ENCODE assay signal across 8 cellular contexts in the genomic region with DNA sequence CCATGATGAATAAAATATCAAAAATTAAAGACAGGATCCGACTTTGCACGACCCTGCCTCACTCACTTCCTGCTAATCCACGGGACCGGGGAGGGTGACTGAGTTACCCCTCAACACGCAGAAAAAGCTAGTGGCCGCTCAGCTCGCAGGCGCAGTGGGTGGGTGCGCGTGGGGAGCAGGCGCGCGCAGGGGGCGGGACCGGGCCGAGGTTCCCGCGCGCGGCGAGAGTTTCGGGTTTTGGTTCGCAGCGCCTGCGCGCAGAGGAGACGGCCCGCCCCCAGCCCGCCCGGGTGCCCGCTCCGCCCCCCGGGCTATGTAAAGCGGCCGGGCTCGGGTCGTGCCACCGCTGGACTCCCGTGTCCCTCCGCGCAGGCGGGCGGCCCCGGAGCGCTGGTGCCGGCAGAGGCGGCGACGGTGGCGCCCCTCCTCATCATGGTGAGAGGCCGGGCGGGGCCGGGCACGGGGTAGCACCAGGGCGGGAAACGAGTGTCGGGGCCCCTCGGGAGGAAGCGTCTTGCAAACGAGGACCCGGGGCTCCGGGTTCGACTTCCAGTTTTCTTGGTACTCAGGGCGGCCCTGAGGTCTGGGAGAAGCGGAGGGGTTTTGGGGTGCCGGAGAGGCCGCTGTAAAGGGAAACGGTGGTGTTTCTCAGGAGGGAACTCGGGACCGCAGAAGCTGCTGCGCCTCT. TPM values are rescaled to one million over a fixed set of nuclear protein-coding genes. Genes with fewer than 3 reads are reported as not detected.
A peak's percentile ranks its signal among the peaks of the same experiment; 100 is the strongest.
DNase-seq lines count a peak whose midpoint lies in the region; ATAC-seq, FAIRE-seq and TF ChIP-seq lines count a peak whose summit lies in the region.

A gene (plus strand): TSS at position 343 of the 688 bp plus-strand sequence. CDS start 90 bp downstream, at position 433.

- FAIRE-seq in H1 (lab: Jason Lieb, UNC): no peak

- H4K91ac ChIP-seq in H1 (replicated peaks; ENCODE audit: insufficient read length, low read length): peak within 1 kb of the TSS; percentile 45

- POLR2A ChIA-PET in H1 (lab: Charles Lee; ENCODE audit: partially characterized antibody): interaction anchor here (0.6 to 6.3 kb wide), 24 partner anchors 9 to 707 kb away, joined by 3 to 67 read pairs (median 4); a partner anchor contains a TSS

- H2AK5ac ChIP-seq in H1 (ENCODE audit: low read depth, low read length) (0 out of 2 replicates have a peak within 1 kb of the TSS, but pooled peaks have one; percentile 58), mesendoderm (ENCODE audit: low read length) (no peak within 1 kb of the TSS)

- H3K27ac ChIP-seq in H1 (ENCODE audit: low read depth, low read length) (peak within 1 kb of the TSS; percentile 65), mesendoderm (ENCODE audit: low read depth, low read length) (peak within 1 kb of the TSS; percentile 50)

- H2BK5ac ChIP-seq in H1 (ENCODE audit: low read depth, low read length): no peak within 1 kb of the TSS
- no peak within 1 kb of the TSS for H2BK5ac ChIP-seq in mesendoderm (ENCODE audit: low read length)

- ATAC-seq in GM19455 (IDR thresholded peaks at IDR 0.05; ENCODE audit: unreplicated experiment): peak; percentile 65

- peak; percentile 49 to 53; a peak in 2 of 3 replicates for TF ChIP-seq POLR2A in H1 (IDR thresholded peaks at IDR 0.05; ENCODE audit: control extremely low read depth in 1 of 2, low read depth in 2 of 2, low read length in 2 of 2)

- H3K56ac ChIP-seq in H1 (replicated peaks; ENCODE audit: insufficient read length, low read depth, low read length): peak within 1 kb of the TSS; percentile 60
- peak within 1 kb of the TSS; percentile 92 for H3K56ac ChIP-seq in mesendoderm (ENCODE audit: low read length)

- CTCF ChIA-PET in H1 (lab: Charles Lee; ENCODE audit: partially characterized antibody): interaction anchor here (0.8 to 11.6 kb wide), 13 partner anchors 8 to 165 kb away, joined by 3 to 205 read pairs (median 3); a partner anchor contains a TSS

- no peak for TF ChIP-seq RAD21 in H1 (IDR thresholded peaks at IDR 0.05 in 1 of 2, conservative IDR thresholded peaks at IDR 0.05 in 1 of 2; ENCODE audit: low read depth in 2 of 2, low read length in 2 of 2)

- peak within 1 kb of the TSS; percentile 93 for H4K8ac ChIP-seq in H1 (ENCODE audit: extremely low read depth, insufficient read depth, low read length)
- peak within 1 kb of the TSS; percentile 96 for H4K8ac ChIP-seq in mesendoderm (ENCODE audit: low read depth, low read length)

- no peak within 1 kb of the TSS for H3K14ac ChIP-seq in H1 (ENCODE audit: insufficient read length)

- TF ChIP-seq CTCF in H1 (IDR thresholded peaks at IDR 0.05; ENCODE audit: control extremely low read depth in 1 of 3, insufficient read depth in 1 of 3, low read depth in 1 of 3, low read length in 3 of 3): no peak

- no peak within 1 kb of the TSS for H2AFZ ChIP-seq in H1 (ENCODE audit: low read length)

- H2BK120ac ChIP-seq in H1 (replicated peaks; ENCODE audit: low read depth, low read length): peak within 1 kb of the TSS; percentile 69
- peak within 1 kb of the TSS; percentile 40 for H2BK120ac ChIP-seq in mesendoderm (ENCODE audit: low read depth, low read length)

- H3K36me3 ChIP-seq in H1 (ENCODE audit: control insufficient read depth in 2 of 4, insufficient read depth in 4 of 4, low read length in 3 of 4): peaks cover 0 to 4% (median 2%) of the 10 kb centered on the region in 4 experiments; a peak in 1 of 8 replicates
- peaks cover 2% of the 10 kb centered on the region for H3K36me3 ChIP-seq in mesendoderm (ENCODE audit: control insufficient read depth, insufficient read depth, low read length)

- H3K23me2 ChIP-seq in H1 (ENCODE audit: low read depth, low read length): peaks cover 8% of the 10 kb centered on the region; the same call in 1 of the 2 replicates

- no peak within 1 kb of the TSS for H2BK20ac ChIP-seq in H1 (ENCODE audit: low read length)

- WGBS in H1 (ENCODE audit: extremely low coverage in 1 of 2, insufficient coverage in 1 of 2, insufficient read length in 1 of 2, insufficient replicate concordance in 2 of 2, low coverage in 1 of 2, low lambda C conversion rate in 2 of 2, missing lambda C conversion rate in 1 of 2), 2 experiments: 3% methylated on average over 19 of the region's 71 CpGs; no CpG with 5 or more reads in 1 of the 2 experiments
- no CpG with 5 or more reads among the region's 71 CpGs for WGBS in mesendoderm (ENCODE audit: extremely low coverage, insufficient coverage, low lambda C conversion rate)

- no peaks in the 10 kb centered on the region for H3K79me2 ChIP-seq in H1 (ENCODE audit: control insufficient read depth in 1 of 2, insufficient read depth in 2 of 2, low read length in 2 of 2)
- H3K79me2 ChIP-seq in mesendoderm (ENCODE audit: control insufficient read depth, insufficient read depth, low read length): no peaks in the 10 kb centered on the region

- peak within 1 kb of the TSS; percentile 69 to 88 (median 73) for H3K9ac ChIP-seq in H1 (replicated peaks in 1 of 4; ENCODE audit: extremely low read depth in 1 of 4, low read depth in 3 of 4, low read length in 3 of 4)
- H3K9ac ChIP-seq in mesendoderm (ENCODE audit: low read length): peak within 1 kb of the TSS; percentile 90

- H3K4ac ChIP-seq in H1 (replicated peaks; ENCODE audit: insufficient read length, low read depth, low read length) (peak within 1 kb of the TSS; percentile 32), mesendoderm (ENCODE audit: low read depth, low read length) (peak within 1 kb of the TSS; percentile 41)

- H4K5ac ChIP-seq in H1 (ENCODE audit: insufficient read length, low read depth, low read length): peak within 1 kb of the TSS; percentile 50
- peak within 1 kb of the TSS; percentile 21 for H4K5ac ChIP-seq in mesendoderm (ENCODE audit: low read length)

- peak within 1 kb of the TSS; percentile 86 to 95 for H3K4me2 ChIP-seq in H1 (ENCODE audit: insufficient read depth in 1 of 2, low read depth in 2 of 2, low read length in 2 of 2)
- H3K4me2 ChIP-seq in mesendoderm (ENCODE audit: low read length): peak within 1 kb of the TSS; percentile 99

- no peak within 1 kb of the TSS; the same call in 1 of the 2 replicates for H2BK12ac ChIP-seq in H1 (ENCODE audit: low read depth, low read length)

- H3K79me1 ChIP-seq in H1 (ENCODE audit: low read depth, low read length): peaks cover 3% of the 10 kb centered on the region; the same call in 1 of the 2 replicates
- peaks cover 11% of the 10 kb centered on the region for H3K79me1 ChIP-seq in mesendoderm (ENCODE audit: low read length)

- no peaks in the 10 kb centered on the region for H3K9me3 ChIP-seq in H1 (ENCODE audit: insufficient read depth in 2 of 2, low read depth in 1 of 2, low read length in 1 of 2)

- peaks cover 0 to 10% of the 10 kb centered on the region in 2 experiments for H4K20me1 ChIP-seq in H1 (replicated peaks in 1 of 2; ENCODE audit: control insufficient read depth in 1 of 2, insufficient read depth in 2 of 2, low read length in 2 of 2)

- 0 out of 3 replicates have a peak, but pooled peaks of 1 of the 2 experiments have one; percentile 7 for TF ChIP-seq EP300 in H1 (IDR thresholded peaks at IDR 0.05; ENCODE audit: borderline replicate concordance in 1 of 2, low read depth in 2 of 2, low read length in 2 of 2)

- H2BK15ac ChIP-seq in H1 (ENCODE audit: low read length): 0 out of 2 replicates have a peak within 1 kb of the TSS, but pooled peaks have one; percentile 40
- H2BK15ac ChIP-seq in mesendoderm (replicated peaks; ENCODE audit: low read depth): no peak within 1 kb of the TSS

- H3K4me1 ChIP-seq in H1 (replicated peaks in 1 of 4; ENCODE audit: control insufficient read depth in 3 of 4, insufficient read depth in 4 of 4, low read length in 3 of 4): peaks cover 0 to 10% (median 5%) of the 10 kb centered on the region in 4 experiments; a peak in 6 of 7 replicates
- H3K4me1 ChIP-seq in mesendoderm (ENCODE audit: control insufficient read depth, low read depth, low read length): peaks cover 2% of the 10 kb centered on the region

- DNase-seq in C1 segment of cervical spinal cord (lab: John Stamatoyannopoulos, UW): peak; percentile 30 to 96 (median 86)
- peak; percentile 78 for DNase-seq in HT1080 (ENCODE audit: low read depth)
- peak; percentile 83 for DNase-seq in NOMO-1 treated with DMSO at 0.1 percent for 48 hours (lab: John Stamatoyannopoulos, UW; ENCODE audit: unreplicated experiment)
- DNase-seq in activated CD8-positive, alpha-beta memory T cell treated with anti-CD3 and anti-CD28 coated beads for 4 hours (ENCODE audit: low read depth in 2 of 2): peak; percentile 83 to 85
- peak in 1 of 2 experiments; percentile 90 for DNase-seq in H1 (ENCODE audit: low read depth in 1 of 2, low spot score in 2 of 2)
- DNase-seq in mesendoderm: peak; percentile 89
- peak; percentile 89 for DNase-seq in stimulated activated CD8-positive, alpha-beta memory T cell treated with anti-CD3 and anti-CD28 coated beads, Interleukin-12 subunit alpha, Interleukin-12 subunit beta, amount 100 ng/mL, for 4 hours (ENCODE audit: low read depth)

- H3K27me3 ChIP-seq in H1 (replicated peaks in 1 of 4; ENCODE audit: control insufficient read depth in 3 of 4, extremely low read depth in 1 of 4, insufficient read depth in 3 of 4, low read length in 3 of 4) (no peaks in the 10 kb centered on the region), mesendoderm (ENCODE audit: insufficient read depth, low read length, poor library complexity) (no peaks in the 10 kb centered on the region)

- H3K4me3 ChIP-seq in H1 (ENCODE audit: extremely low read depth in 1 of 4, insufficient read depth in 2 of 4, low read depth in 3 of 4, low read length in 4 of 4): peak within 1 kb of the TSS; percentile 71 to 96 (median 78)
- peak within 1 kb of the TSS; percentile 80 for H3K4me3 ChIP-seq in mesendoderm (ENCODE audit: low read length)

- H3K23ac ChIP-seq in H1 (ENCODE audit: insufficient read length): no peak within 1 kb of the TSS
- H3K23ac ChIP-seq in mesendoderm (ENCODE audit: low read length): peak within 1 kb of the TSS; percentile 59

- peak within 1 kb of the TSS; percentile 32 for H3K18ac ChIP-seq in H1 (ENCODE audit: extremely low read depth, low read length)
- peak within 1 kb of the TSS; percentile 82 for H3K18ac ChIP-seq in mesendoderm (ENCODE audit: low read length)

TF ChIP-seq in H1, 55 proteins besides CTCF, POLR2A, EP300 and RAD21 (continues in another document):
- TF ChIP-seq ASH2L (IDR thresholded peaks at IDR 0.05; ENCODE audit: low read length): no peak

RNA-seq across cellular contexts. Expression of the gene that starts here (rescaled TPM):
- 41.7 and 66.7 TPM in 2 replicates for total RNA-seq in HT1080 (2014; rRNA removed; shearing (Covaris generic))
- polyA plus RNA-seq in HT1080 (2015; cell fraction: cytosol; rRNA removed): 45.1 and 49.7 TPM in 2 replicates
- polyA plus RNA-seq in HT1080 (2015; cell fraction: nucleus; rRNA removed): 40.0 and 41.4 TPM in 2 replicates
- total RNA-seq in H1 (2021; fragmentation: NEBNext Ultra II Directional; extraction: Animal tissue kit (Norgen Biotek cat#: 25700)): 60.6 and 64.2 TPM in 2 replicates
- 21.9 and 43.3 TPM in 2 replicates for polyA plus RNA-seq in H1 (2011; rRNA removed)
- polyA plus RNA-seq in H1 (2011; cell fraction: cytosol; rRNA removed): 31.8 TPM
- polyA plus RNA-seq in H1 (2011; cell fraction: nucleus; rRNA removed): 43.7 TPM
- 33.1 to 53.1 TPM (median 45.5 TPM) in 4 replicates for polyA plus RNA-seq in H1 (2012, experiment 1 of 2)
- 41.2 TPM for polyA plus RNA-seq in H1 (2012, experiment 2 of 2)
- polyA plus RNA-seq in H1 (2013, experiment 1 of 2): 29.7 TPM
- polyA plus RNA-seq in H1 (2013, experiment 2 of 2): 28.7 TPM
- 77.8 and 84.7 TPM in 2 replicates for polyA minus RNA-seq in H1 (2011; rRNA and poly(A)+ RNA removed)
- 41.2 TPM for polyA minus RNA-seq in H1 (2011; cell fraction: cytosol; rRNA and poly(A)+ RNA removed)
- polyA minus RNA-seq in H1 (2011; cell fraction: nucleus; rRNA and poly(A)+ RNA removed): 33.4 TPM
- 21.5 TPM for polyA plus RNA-seq in mesendoderm (2013, experiment 1 of 2)
- 21.6 TPM for polyA plus RNA-seq in mesendoderm (2013, experiment 2 of 2)
